Comparison of ENCODE assay signal across 26 cellular contexts in the genomic region with DNA sequence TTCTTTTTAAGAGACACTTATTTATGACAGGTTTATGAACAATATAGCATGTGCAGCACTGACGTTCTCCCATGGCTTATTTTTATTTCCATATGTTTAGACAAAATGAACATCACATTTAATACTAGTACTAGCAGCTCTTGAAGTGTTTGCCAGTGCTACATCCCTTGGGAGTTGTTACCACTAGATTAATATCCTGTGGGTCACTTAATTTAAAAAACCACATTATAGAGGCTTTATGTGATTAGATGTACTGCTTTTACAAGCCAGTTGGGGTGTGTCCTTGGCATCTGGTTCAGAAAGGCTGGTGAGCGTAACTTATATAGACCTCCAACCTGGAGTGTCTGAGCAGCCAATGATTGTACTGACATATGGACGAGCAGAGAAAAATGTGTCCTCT.
DNase-seq lines count a peak whose midpoint lies in the region; ATAC-seq, FAIRE-seq and TF ChIP-seq lines count a peak whose summit lies in the region.
"Had no signal": no experiment of that assay in that cellular context is flagged by ENCODE, and none has a peak within 500 bp of the region (broad histone marks: within the 10 kb centered on the region; RNA-seq: fewer than 3 reads in every experiment).

No MANE protein-coding gene starts in this region.

- no peak for TF ChIP-seq RAD21 in K562 (CRISPR knock-in tag; conservative IDR thresholded peaks at IDR 0.05 in 1 of 2, IDR thresholded peaks at IDR 0.05 in 1 of 2)

- BruUV-seq in K562 (replicated peaks; lab: Mats Ljungman, UMichigan) (no TSS peak), PC-9 (replicated peaks; lab: Mats Ljungman, UMichigan) (no TSS peak)

- H3K9ac ChIP-seq in K562 (ENCODE audit: insufficient read depth in 1 of 2, low read depth in 2 of 2, low read length in 2 of 2), result no peak overlapping the region

- peak; percentile 54 for DNase-seq in DMS79 treated with DMSO at 0.1 percent for 48 hours (lab: John Stamatoyannopoulos, UW)
- DNase-seq in DMS79 (lab: John Stamatoyannopoulos, UW), result no peak
- DNase-seq in NCI-H2171 (lab: John Stamatoyannopoulos, UW), result peak; percentile 71
- DNase-seq in K562 (ENCODE audit: extremely low read depth in 1 of 4, low spot score in 3 of 4), result no peak
- DNase-seq in type B pancreatic cell (ENCODE audit: extremely low spot score, unreplicated experiment), result no peak
- no peak for DNase-seq in AML-193 (lab: John Stamatoyannopoulos, UW)
- no peak for DNase-seq in PC-9
- DNase-seq in stimulated activated naive CD8-positive, alpha-beta T cell treated with anti-CD3 and anti-CD28 coated beads, Interleukin-15, amount 100 ng/mL, for 72 hours, result no peak
- DNase-seq: 8988T; activated CD4-positive, alpha-beta T cell treated with anti-CD3 and anti-CD28 coated beads, Interleukin-2, amount 50 U/mL, for 48 hours; activated effector memory CD4-positive, alpha-beta T cell treated with anti-CD3 and anti-CD28 coated beads, Interleukin-2, amount 50 U/mL, for 16 hours; activated naive CD8-positive, alpha-beta T cell treated with anti-CD3 and anti-CD28 coated beads, Interleukin-2, amount 50 U/mL, for 24 hours; activated T-cell treated with anti-CD3 and anti-CD28 coated beads for 4 hours; GOT3; Kasumi-1; kidney glomerular epithelial cell; mammary epithelial cell; NCI-H1048; occipital lobe; RPMI8226; small intestine; T-helper 9 cell; testis had no signal

- H3K79me2 ChIP-seq in K562 (ENCODE audit: control insufficient read depth, insufficient read depth, low read length), result no peaks in the 10 kb centered on the region
- no peaks in the 10 kb centered on the region for H3K79me2 ChIP-seq in PC-9 (ENCODE audit: low read depth)

- POLR2A ChIA-PET in K562 (lab: Yijun Ruan, JAX) (no interaction called here), PC-9 (lab: Charles Lee; ENCODE audit: unreplicated experiment) (no interaction called here)

- H4K20me1 ChIP-seq in K562 (replicated peaks; ENCODE audit: control insufficient read depth, insufficient read depth, low read length), result no peaks in the 10 kb centered on the region
- H4K20me1 ChIP-seq in PC-9 (ENCODE audit: insufficient read depth), result no peaks in the 10 kb centered on the region

- TF ChIP-seq POLR2A in K562 (conservative IDR thresholded peaks at IDR 0.05), result no peak

- intact Hi-C loops in K562 (cut with micrococcal nuclease) (loop anchor here (10.0 kb wide), 1 partner anchor 122 kb away; no protein-coding TSS in a partner anchor), PC-9 (cut with micrococcal nuclease; ENCODE audit: unreplicated experiment) (loop anchor here (10.0 kb wide), 1 partner anchor 202 kb away; no protein-coding TSS in a partner anchor)

- H3F3A ChIP-seq in PC-9 (ENCODE audit: insufficient read depth, low read depth), result peaks cover 7% of the 10 kb centered on the region; the same call in 1 of the 2 replicates

- peak overlapping the region; percentile 19 for H3K4me3 Mint-ChIP-seq in type B pancreatic cell
- H3K4me3 Mint-ChIP-seq in stimulated activated naive CD8-positive, alpha-beta T cell treated with anti-CD3 and anti-CD28 coated beads, Interleukin-15, amount 100 ng/mL, for 72 hours, result no peak overlapping the region
- H3K4me3 Mint-ChIP-seq: activated naive CD8-positive, alpha-beta T cell treated with anti-CD3 and anti-CD28 coated beads, Interleukin-2, amount 50 U/mL, for 24 hours; stimulated activated memory B cell treated with anti-CD40 and anti-IgM and Interleukin-4, amounts not matched to agents 10 μg/mL and 1 μg/mL and 100 μg/mL, for 72 hours; WTC11 had no signal

- 21% methylated on average over 3 of the region's 3 CpGs for WGBS in K562 (ENCODE audit: insufficient coverage, low coverage, missing lambda C conversion rate)

- H3K27ac ChIP-seq in K562 (ENCODE audit: extremely low read depth, low read depth, low read length) (no peak overlapping the region), PC-9 (no peak overlapping the region)
- H3K27ac ChIP-seq: testis had no signal

- H3K36me3 ChIP-seq in K562 (ENCODE audit: control insufficient read depth, insufficient read depth, low read length), result no peaks in the 10 kb centered on the region
- no peaks in the 10 kb centered on the region for H3K36me3 ChIP-seq in PC-9 (ENCODE audit: low read depth)

- H3K9me3 Mint-ChIP-seq in type B pancreatic cell, result peaks cover 4% of the 10 kb centered on the region
- H3K9me3 Mint-ChIP-seq in stimulated activated naive CD8-positive, alpha-beta T cell treated with anti-CD3 and anti-CD28 coated beads, Interleukin-15, amount 100 ng/mL, for 72 hours, result no peaks in the 10 kb centered on the region
- H3K9me3 Mint-ChIP-seq: activated naive CD8-positive, alpha-beta T cell treated with anti-CD3 and anti-CD28 coated beads, Interleukin-2, amount 50 U/mL, for 24 hours; brain; stimulated activated memory B cell treated with anti-CD40 and anti-IgM and Interleukin-4, amounts not matched to agents 10 μg/mL and 1 μg/mL and 100 μg/mL, for 72 hours; WTC11 had no signal

- ATAC-seq in K562, result no peak
- ATAC-seq in stimulated activated naive CD8-positive, alpha-beta T cell treated with anti-CD3 and anti-CD28 coated beads, Interleukin-15, amount 100 ng/mL, for 72 hours, result no peak
- ATAC-seq: activated naive CD8-positive, alpha-beta T cell treated with anti-CD3 and anti-CD28 coated beads, Interleukin-2, amount 50 U/mL, for 24 hours; stimulated activated memory B cell treated with anti-CD40 and anti-IgM and Interleukin-4, amounts not matched to agents 10 μg/mL and 1 μg/mL and 100 μg/mL, for 72 hours; WTC11 had no signal

- TF ChIP-seq CTCF in K562 (IDR thresholded peaks at IDR 0.05 in 2 of 3, conservative IDR thresholded peaks at IDR 0.05 in 1 of 3; ENCODE audit: insufficient read depth in 2 of 3, low read depth in 1 of 3, low read length in 3 of 3) (no peak), type B pancreatic cell (conservative IDR thresholded peaks at IDR 0.05) (no peak), PC-9 (conservative IDR thresholded peaks at IDR 0.05) (no peak)

- no peaks in the 10 kb centered on the region for H3K36me3 Mint-ChIP-seq in type B pancreatic cell
- H3K36me3 Mint-ChIP-seq: brain; stimulated activated memory B cell treated with anti-CD40 and anti-IgM and Interleukin-4, amounts not matched to agents 10 μg/mL and 1 μg/mL and 100 μg/mL, for 72 hours; WTC11 had no signal

- no peak overlapping the region for H3K4me3 ChIP-seq in K562
- H3K4me3 ChIP-seq in PC-9, result no peak overlapping the region
- H3K4me3 ChIP-seq: testis had no signal

- H3K27me3 Mint-ChIP-seq in type B pancreatic cell, result no peaks in the 10 kb centered on the region
- H3K27me3 Mint-ChIP-seq in stimulated activated naive CD8-positive, alpha-beta T cell treated with anti-CD3 and anti-CD28 coated beads, Interleukin-15, amount 100 ng/mL, for 72 hours, result no peaks in the 10 kb centered on the region
- H3K27me3 Mint-ChIP-seq: activated naive CD8-positive, alpha-beta T cell treated with anti-CD3 and anti-CD28 coated beads, Interleukin-2, amount 50 U/mL, for 24 hours; brain; stimulated activated memory B cell treated with anti-CD40 and anti-IgM and Interleukin-4, amounts not matched to agents 10 μg/mL and 1 μg/mL and 100 μg/mL, for 72 hours had no signal

- H2AFZ ChIP-seq in K562 (ENCODE audit: low read depth, low read length) (peak overlapping the region; percentile 24; the same call in 1 of the 2 replicates), PC-9 (no peak overlapping the region)

- no peak for FAIRE-seq in K562 (lab: Jason Lieb, UNC)
- FAIRE-seq: small intestine had no signal

- H3K27ac Mint-ChIP-seq in type B pancreatic cell, result peak overlapping the region; percentile 92
- H3K27ac Mint-ChIP-seq in stimulated activated naive CD8-positive, alpha-beta T cell treated with anti-CD3 and anti-CD28 coated beads, Interleukin-15, amount 100 ng/mL, for 72 hours, result no peak overlapping the region
- H3K27ac Mint-ChIP-seq: activated naive CD8-positive, alpha-beta T cell treated with anti-CD3 and anti-CD28 coated beads, Interleukin-2, amount 50 U/mL, for 24 hours; stimulated activated memory B cell treated with anti-CD40 and anti-IgM and Interleukin-4, amounts not matched to agents 10 μg/mL and 1 μg/mL and 100 μg/mL, for 72 hours; WTC11 had no signal

- H3K9me3 ChIP-seq in K562 (replicated peaks; ENCODE audit: control insufficient read depth, insufficient read depth, low read depth, low read length) (no peaks in the 10 kb centered on the region), PC-9 (ENCODE audit: insufficient read depth, low read depth) (no peaks in the 10 kb centered on the region)
- H3K9me3 ChIP-seq: testis had no signal

- H3K9me1 ChIP-seq in K562 (ENCODE audit: control insufficient read depth, insufficient read depth, low read length), result no peaks in the 10 kb centered on the region

- no peak overlapping the region for H3K4me2 ChIP-seq in K562 (ENCODE audit: insufficient read depth, low read length)
- H3K4me2 ChIP-seq in PC-9, result no peak overlapping the region

- in situ Hi-C loops in K562 (cut with MboI), result no loop called here

- no peaks in the 10 kb centered on the region for H3K9me2 ChIP-seq in PC-9 (ENCODE audit: insufficient read depth)

- H3K27me3 ChIP-seq in K562 (ENCODE audit: control insufficient read depth in 2 of 2, insufficient read depth in 2 of 2, low read length in 2 of 2) (no peaks in the 10 kb centered on the region), PC-9 (ENCODE audit: insufficient read depth, low read depth) (no peaks in the 10 kb centered on the region)
- H3K27me3 ChIP-seq: testis had no signal

- H3K4me1 ChIP-seq in K562 (replicated peaks in 1 of 2; ENCODE audit: control insufficient read depth in 2 of 2, insufficient read depth in 2 of 2, low read length in 2 of 2), result no peaks in the 10 kb centered on the region
- H3K4me1 ChIP-seq in PC-9 (replicated peaks; ENCODE audit: insufficient read depth), result peaks cover 12% of the 10 kb centered on the region
- H3K4me1 ChIP-seq: testis had no signal

- TF ChIP-seq EP300 in K562 (IDR thresholded peaks at IDR 0.05; ENCODE audit: low read length), result no peak

- CTCF ChIA-PET in K562 (lab: Yijun Ruan, JAX; ENCODE audit: low intra/inter-chr PET ratio), result no interaction called here
- CTCF ChIA-PET in PC-9 (lab: Charles Lee), result interaction anchor here (0.6 kb wide), 1 partner anchor 197 kb away, joined by 3 read pairs; no protein-coding TSS in a partner anchor

- peaks cover 67% of the 10 kb centered on the region for H3K4me1 Mint-ChIP-seq in type B pancreatic cell (ENCODE audit: unreplicated experiment)
- H3K4me1 Mint-ChIP-seq in stimulated activated naive CD8-positive, alpha-beta T cell treated with anti-CD3 and anti-CD28 coated beads, Interleukin-15, amount 100 ng/mL, for 72 hours, result no peaks in the 10 kb centered on the region
- H3K4me1 Mint-ChIP-seq: activated naive CD8-positive, alpha-beta T cell treated with anti-CD3 and anti-CD28 coated beads, Interleukin-2, amount 50 U/mL, for 24 hours; stimulated activated memory B cell treated with anti-CD40 and anti-IgM and Interleukin-4, amounts not matched to agents 10 μg/mL and 1 μg/mL and 100 μg/mL, for 72 hours had no signal

TF ChIP-seq in K562, 482 proteins besides CTCF, POLR2A, EP300 and RAD21 (continues in another document):
- no peak for TF ChIP-seq RBM14 (IDR thresholded peaks at IDR 0.05; ENCODE audit: borderline replicate concordance, insufficient read depth, low read depth, low read length)

Comparison
In these comparisons a context has a peak if more than half of its experiments do, and no peak if none do; other contexts are left out.
1. DNase-seq: peak in DMS79 treated with DMSO at 0.1 percent for 48 hours (single experiment) and NCI-H2171 (single experiment); none in DMS79 (single experiment), K562 (0 of 4), type B pancreatic cell (single experiment), AML-193 (0 of 2), PC-9 (0 of 2) and stimulated activated naive CD8-positive, alpha-beta T cell treated with anti-CD3 and anti-CD28 coated beads, Interleukin-15, amount 100 ng/mL, for 72 hours (0 of 2).